Comparison of ENCODE assay signal across 12 cellular contexts in the genomic region with DNA sequence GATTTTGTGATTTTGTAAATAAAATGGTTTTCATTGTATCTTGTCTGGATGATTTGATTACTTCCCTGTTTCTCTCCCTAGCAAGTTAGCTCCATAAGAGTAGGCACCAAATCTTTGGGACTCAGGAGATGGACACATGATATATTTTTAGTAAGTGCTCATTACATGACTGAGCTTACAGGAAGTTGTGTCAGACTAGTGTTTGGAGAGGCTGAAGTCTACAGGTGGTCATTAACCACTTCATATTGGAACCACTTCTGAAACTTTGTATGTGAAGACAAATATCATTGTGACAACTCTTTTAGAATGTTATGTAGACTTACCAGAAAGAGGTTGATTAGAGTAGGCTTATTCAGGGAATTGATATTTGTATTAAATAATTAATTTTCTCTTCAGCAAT. TPM values are rescaled to one million over a fixed set of nuclear protein-coding genes. Genes with fewer than 3 reads are reported as not detected.
A peak's percentile ranks its signal among the peaks of the same experiment; 100 is the strongest.
DNase-seq lines count a peak whose midpoint lies in the region; ATAC-seq and TF ChIP-seq lines count a peak whose summit lies in the region.
"Had no signal": no experiment of that assay in that cellular context is flagged by ENCODE, and none has a peak within 500 bp of the region (broad histone marks: within the 10 kb centered on the region; RNA-seq: fewer than 3 reads in every experiment).

No MANE protein-coding gene starts in this region.

- no peak overlapping the region for H3K4me3 ChIP-seq in transverse colon
- H3K4me3 ChIP-seq in tibial nerve: no peak overlapping the region
- H3K4me3 ChIP-seq: thoracic aorta had no signal

- H3K27me3 ChIP-seq in transverse colon (no peaks in the 10 kb centered on the region), tibial nerve (no peaks in the 10 kb centered on the region)

- no peaks in the 10 kb centered on the region for H3K36me3 Mint-ChIP-seq in activated naive CD4-positive, alpha-beta T cell treated with anti-CD3 and anti-CD28 coated beads, Interleukin-2, amount 50 U/mL, for 72 hours

- peaks cover 5 to 6% of the 10 kb centered on the region in 2 donors for H3K9me3 Mint-ChIP-seq in activated naive CD4-positive, alpha-beta T cell treated with anti-CD3 and anti-CD28 coated beads, Interleukin-2, amount 50 U/mL, for 72 hours

- no peaks in the 10 kb centered on the region for H3K9me3 ChIP-seq in transverse colon
- H3K9me3 ChIP-seq in tibial nerve: no peaks in the 10 kb centered on the region
- H3K9me3 ChIP-seq: thoracic aorta had no signal

- H3K27ac Mint-ChIP-seq in activated naive CD4-positive, alpha-beta T cell treated with anti-CD3 and anti-CD28 coated beads, Interleukin-2, amount 50 U/mL, for 72 hours: no peak overlapping the region

- peak; percentile 57 for ATAC-seq in GM18498 (IDR thresholded peaks at IDR 0.05; ENCODE audit: unreplicated experiment)
- peak; percentile 37 for ATAC-seq in GM19463 (IDR thresholded peaks at IDR 0.05; ENCODE audit: unreplicated experiment)
- peak; percentile 68 for ATAC-seq in HG02885 (IDR thresholded peaks at IDR 0.05; ENCODE audit: poor library complexity, unreplicated experiment)
- ATAC-seq in activated naive CD4-positive, alpha-beta T cell treated with anti-CD3 and anti-CD28 coated beads, Interleukin-2, amount 50 U/mL, for 72 hours: no peak

- TF ChIP-seq POLR2A in transverse colon (IDR thresholded peaks at IDR 0.05): no peak
- no peak for TF ChIP-seq POLR2A in tibial nerve (IDR thresholded peaks at IDR 0.05)

- TF ChIP-seq EP300 in transverse colon (IDR thresholded peaks at IDR 0.05; ENCODE audit: low read depth) (no peak), tibial nerve (IDR thresholded peaks at IDR 0.05) (no peak)

- intact Hi-C loops in transverse colon (cut with DNase I; ENCODE audit: low total_unique reads): no loop called here

- no peak overlapping the region for H3K27ac ChIP-seq in transverse colon
- no peak overlapping the region for H3K27ac ChIP-seq in tibial nerve
- H3K27ac ChIP-seq: thoracic aorta had no signal

- H3K4me1 ChIP-seq in transverse colon (peaks cover 0 to 20% (median 0%) of the 10 kb centered on the region in 4 donors), tibial nerve (peaks cover 0 to 33% (median 9%) of the 10 kb centered on the region in 4 donors)

- H3K36me3 ChIP-seq in transverse colon (no peaks in the 10 kb centered on the region), tibial nerve (peaks cover 0 to 4% (median 0%) of the 10 kb centered on the region in 3 donors)
- H3K36me3 ChIP-seq: thoracic aorta had no signal

- DNase-seq in M059J (ENCODE audit: low read depth) (peak; percentile 14), transverse colon (no peak), epidermal melanocyte (ENCODE audit: insufficient read length, low spot score) (no peak), tibial nerve (ENCODE audit: low spot score in 2 of 2) (no peak)
- DNase-seq in activated naive CD4-positive, alpha-beta T cell treated with anti-CD3 and anti-CD28 coated beads, Interleukin-2, amount 50 U/mL, for 72 hours (ENCODE audit: low spot score in 2 of 2): no peak
- DNase-seq: activated CD4-positive, alpha-beta T cell treated with anti-CD3 and anti-CD28 coated beads, Interleukin-2, amount 50 U/mL, for 4 hours; activated naive CD4-positive, alpha-beta T cell treated with Interleukin-2 at 50 U/mL for 16 hours; NCI-H1694 had no signal

- TF ChIP-seq CTCF in transverse colon (IDR thresholded peaks at IDR 0.05) (no peak), tibial nerve (IDR thresholded peaks at IDR 0.05) (no peak)

- in situ Hi-C loops in transverse colon (cut with MboI; ENCODE audit: low pct_ligation_motif_present in 1 of 4, low pct_unique_long_range_greater_than_20kb in 1 of 4, low sequenced_read_pairs in 3 of 4): no loop called here

RNA-seq across cellular contexts. Expression of a gene that starts 19.1 kb away (rescaled TPM):
- 5.9 and 7.0 TPM in 2 replicates for total RNA-seq in M059J (2014; rRNA removed; shearing (Covaris generic))
- total RNA-seq in transverse colon (10 to 100 TPM; 33.3 to 62.5 (median 40.9) TPM), tibial nerve (10 to 100 TPM; 28.5 to 52.2 (median 40.4) TPM)
- total RNA-seq in activated naive CD4-positive, alpha-beta T cell treated with anti-CD3 and anti-CD28 coated beads, Interleukin-2, amount 50 U/mL, for 72 hours: under 1 TPM; 0.10 to 0.32 TPM

Comparison
In these comparisons a context has a peak if more than half of its experiments do, and no peak if none do; other contexts are left out.
1. ATAC-seq: peak in GM18498 (single experiment), GM19463 (single experiment) and HG02885 (single experiment); none in activated naive CD4-positive, alpha-beta T cell treated with anti-CD3 and anti-CD28 coated beads, Interleukin-2, amount 50 U/mL, for 72 hours (0 of 2).